In genomic region chr4:105991726-105992125, GRCh38 we compare ENCODE assay signal across 29 cellular contexts.
DNase-seq lines count a peak whose midpoint lies in the region; ATAC-seq, FAIRE-seq and TF ChIP-seq lines count a peak whose summit lies in the region.
"Had no signal": no experiment of that assay in that cellular context is flagged by ENCODE, and none has a peak within 500 bp of the region (broad histone marks: within the 10 kb centered on the region; RNA-seq: fewer than 3 reads in every experiment).

No MANE protein-coding gene starts in this region.

- CTCF ChIA-PET in mammary epithelial cell (lab: Charles Lee; ENCODE audit: low non-redundant PET): no interaction called here
- CTCF ChIA-PET in PC-3 (lab: Charles Lee): no interaction called here

- TF ChIP-seq CTCF in breast epithelium (IDR thresholded peaks at IDR 0.05) (no peak), mammary epithelial cell (conservative IDR thresholded peaks at IDR 0.05 in 1 of 2, IDR thresholded peaks at IDR 0.05 in 1 of 2; ENCODE audit: extremely low read depth in 1 of 2, insufficient read depth in 1 of 2, low read depth in 1 of 2, low read length in 2 of 2) (no peak), PC-3 (conservative IDR thresholded peaks at IDR 0.05; ENCODE audit: low read depth, low read length) (no peak), gastrocnemius medialis (IDR thresholded peaks at IDR 0.05 in 4 of 5, conservative IDR thresholded peaks at IDR 0.05 in 1 of 5) (no peak)

- intact Hi-C loops in breast epithelium (cut with DNase I; ENCODE audit: low total_unique reads) (no loop called here), mammary epithelial cell (cut with micrococcal nuclease) (no loop called here), PC-3 (cut with micrococcal nuclease) (no loop called here), gastrocnemius medialis (cut with DNase I; ENCODE audit: low total_unique reads) (loop anchor here (5.0 kb wide), 2 partner anchors 94 to 224 kb away; partner anchors contain the start of gene NPNT)

- no peak overlapping the region for H2AFZ ChIP-seq in mammary epithelial cell (ENCODE audit: low read depth, low read length)
- H2AFZ ChIP-seq in PC-3 (ENCODE audit: low read length): no peak overlapping the region

- H3K9me3 ChIP-seq in breast epithelium: no peaks in the 10 kb centered on the region
- H3K9me3 ChIP-seq in mammary epithelial cell (replicated peaks; ENCODE audit: insufficient read depth, low read length): no peaks in the 10 kb centered on the region
- no peaks in the 10 kb centered on the region for H3K9me3 ChIP-seq in PC-3 (ENCODE audit: low read length)
- H3K9me3 ChIP-seq in gastrocnemius medialis: no peaks in the 10 kb centered on the region
- H3K9me3 ChIP-seq: Peyer's patch, SJSA1 had no signal

- dilution Hi-C loops in mammary epithelial cell (cut with HindIII; ENCODE audit: low sequenced_read_pairs): no loop called here

- 100% methylated on average over 4 of the region's 8 CpGs for WGBS in mammary epithelial cell (ENCODE audit: low coverage, missing lambda C conversion rate)

- H4K20me1 ChIP-seq in mammary epithelial cell (ENCODE audit: insufficient read depth, low read length) (no peaks in the 10 kb centered on the region), PC-3 (ENCODE audit: low read length) (no peaks in the 10 kb centered on the region)

- H3K4me1 ChIP-seq in breast epithelium (peaks cover 0 to 7% of the 10 kb centered on the region in 2 donors), mammary epithelial cell (ENCODE audit: insufficient read depth, low read length) (peaks cover 13% of the 10 kb centered on the region), PC-3 (ENCODE audit: insufficient read depth, low read length) (peaks cover 33% of the 10 kb centered on the region), gastrocnemius medialis (peaks cover 24 to 34% of the 10 kb centered on the region in 2 donors)
- H3K4me1 ChIP-seq: Peyer's patch, SJSA1 had no signal

- H3K36me3 ChIP-seq in breast epithelium: no peaks in the 10 kb centered on the region
- H3K36me3 ChIP-seq in mammary epithelial cell (ENCODE audit: insufficient read depth, low read length): no peaks in the 10 kb centered on the region
- no peaks in the 10 kb centered on the region for H3K36me3 ChIP-seq in PC-3 (ENCODE audit: low read depth, low read length)
- H3K36me3 ChIP-seq in gastrocnemius medialis: no peaks in the 10 kb centered on the region
- H3K36me3 ChIP-seq: Peyer's patch, SJSA1 had no signal

- in situ Hi-C loops in mammary epithelial cell (cut with MboI; ENCODE audit: low sequenced_read_pairs in 2 of 2) (no loop called here), gastrocnemius medialis (cut with MboI; ENCODE audit: low sequenced_read_pairs in 4 of 4) (no loop called here)

- no peaks in the 10 kb centered on the region for H3F3A ChIP-seq in PC-3 (ENCODE audit: low read length, unreplicated experiment)

- H3K4me2 ChIP-seq in mammary epithelial cell (ENCODE audit: insufficient read depth, low read depth, low read length) (no peak overlapping the region), PC-3 (ENCODE audit: low read length) (peak overlapping the region; percentile 37)
- H3K4me2 ChIP-seq: smooth muscle cell had no signal

- H3K79me2 ChIP-seq in mammary epithelial cell (ENCODE audit: insufficient read depth, low read length) (no peaks in the 10 kb centered on the region), PC-3 (ENCODE audit: low read length) (no peaks in the 10 kb centered on the region)

- H3K4me3 ChIP-seq in breast epithelium (no peak overlapping the region), mammary epithelial cell (replicated peaks in 1 of 3; ENCODE audit: insufficient read depth in 1 of 3, low read depth in 2 of 3, low read length in 3 of 3) (no peak overlapping the region), PC-3 (ENCODE audit: low read length) (no peak overlapping the region), gastrocnemius medialis (no peak overlapping the region)
- H3K4me3 ChIP-seq: Peyer's patch, SJSA1, smooth muscle cell had no signal

- FAIRE-seq in HTR-8/SVneo (lab: Jason Lieb, UNC): no peak
- FAIRE-seq: GM18507, urothelium cell line had no signal

- TF ChIP-seq POLR2A in breast epithelium (IDR thresholded peaks at IDR 0.05) (no peak), gastrocnemius medialis (IDR thresholded peaks at IDR 0.05) (no peak)

- BruUV-seq in mammary epithelial cell (replicated peaks; lab: Mats Ljungman, UMichigan): no TSS peak
- no TSS peak for BruUV-seq in PC-3 (replicated peaks; lab: Mats Ljungman, UMichigan)

- no peak for ATAC-seq in PC-3
- no peak for ATAC-seq in gastrocnemius medialis
- ATAC-seq: stimulated activated naive CD8-positive, alpha-beta T cell treated with anti-CD3 and anti-CD28 coated beads, Interleukin-15, Interleukin-2, amounts not matched to agents 100 U/mL and 50 U/mL, for 24 hours; T-cell had no signal

- H3K27ac ChIP-seq in breast epithelium: peak overlapping the region; percentile 78 to 87
- no peak overlapping the region for H3K27ac ChIP-seq in mammary epithelial cell (ENCODE audit: insufficient read depth, low read depth, low read length)
- H3K27ac ChIP-seq in PC-3 (ENCODE audit: low read length): peak overlapping the region; percentile 95
- peak overlapping the region; percentile 79 to 91 (median 82) for H3K27ac ChIP-seq in gastrocnemius medialis
- H3K27ac ChIP-seq: Peyer's patch, SJSA1 had no signal

- H3K9ac ChIP-seq in mammary epithelial cell (ENCODE audit: insufficient read depth, low read length) (no peak overlapping the region), PC-3 (ENCODE audit: low read length) (no peak overlapping the region)

- DNase-seq in breast epithelium (ENCODE audit: low spot score in 2 of 2): no peak
- no peak for DNase-seq in mammary epithelial cell
- DNase-seq in PC-3: no peak
- DNase-seq in dermis blood vessel endothelial cell: peak; percentile 7
- DNase-seq in gastrocnemius medialis: no peak
- DNase-seq in HTR-8/SVneo (ENCODE audit: insufficient read length, low spot score): no peak
- no peak for DNase-seq in AML-193 (lab: John Stamatoyannopoulos, UW)
- no peak for DNase-seq in stimulated activated CD4-positive, alpha-beta T cell treated with anti-CD3 and anti-CD28 coated beads, Interleukin-4, amount 100 ng/mL, for 1 hour
- DNase-seq: activated B cell treated with CpG ODN at 0.5 μM for 24 hours; activated CD4-positive, alpha-beta T cell treated with anti-CD3 and anti-CD28 coated beads, Interleukin-2, amount 50 U/mL, for 1 hour; activated effector memory CD4-positive, alpha-beta T cell treated with anti-CD3 and anti-CD28 coated beads, Interleukin-2, amount 50 U/mL, for 16 hours; activated naive CD8-positive, alpha-beta T cell treated with anti-CD3 and anti-CD28 coated beads for 36 hours; activated T-cell treated with anti-CD3 and anti-CD28 coated beads, Interleukin-2, amount 50 U/mL, for 24 hours; aorta; CD4-positive, alpha-beta memory T cell; central memory CD4-positive, alpha-beta T cell; foreskin melanocyte; GOT3; NCI-H1417; NCI-H526 treated with DMSO at 0.1 percent for 48 hours; nephron progenitor cell; NK-92 treated with Interleukin-12 subunit alpha and Interleukin-12 subunit beta, amount 100 ng/mL, for 24 hours; Peyer's patch; stimulated activated naive CD8-positive, alpha-beta T cell treated with anti-CD3 and anti-CD28 coated beads, Interleukin-15, Interleukin-2, amounts not matched to agents 100 U/mL and 50 U/mL, for 24 hours; T-cell had no signal

- H3K27me3 ChIP-seq in breast epithelium (no peaks in the 10 kb centered on the region), mammary epithelial cell (ENCODE audit: insufficient read depth, low read length) (no peaks in the 10 kb centered on the region), PC-3 (ENCODE audit: low read length) (no peaks in the 10 kb centered on the region), gastrocnemius medialis (no peaks in the 10 kb centered on the region)
- H3K27me3 ChIP-seq: Peyer's patch, SJSA1 had no signal

- POLR2A ChIA-PET in PC-3 (lab: Charles Lee; ENCODE audit: unreplicated experiment): no interaction called here

- no peaks in the 10 kb centered on the region for H3K9me2 ChIP-seq in PC-3 (replicated peaks; ENCODE audit: low read length)
